9 cellular contexts compared by ENCODE assay signal in the genomic region with DNA sequence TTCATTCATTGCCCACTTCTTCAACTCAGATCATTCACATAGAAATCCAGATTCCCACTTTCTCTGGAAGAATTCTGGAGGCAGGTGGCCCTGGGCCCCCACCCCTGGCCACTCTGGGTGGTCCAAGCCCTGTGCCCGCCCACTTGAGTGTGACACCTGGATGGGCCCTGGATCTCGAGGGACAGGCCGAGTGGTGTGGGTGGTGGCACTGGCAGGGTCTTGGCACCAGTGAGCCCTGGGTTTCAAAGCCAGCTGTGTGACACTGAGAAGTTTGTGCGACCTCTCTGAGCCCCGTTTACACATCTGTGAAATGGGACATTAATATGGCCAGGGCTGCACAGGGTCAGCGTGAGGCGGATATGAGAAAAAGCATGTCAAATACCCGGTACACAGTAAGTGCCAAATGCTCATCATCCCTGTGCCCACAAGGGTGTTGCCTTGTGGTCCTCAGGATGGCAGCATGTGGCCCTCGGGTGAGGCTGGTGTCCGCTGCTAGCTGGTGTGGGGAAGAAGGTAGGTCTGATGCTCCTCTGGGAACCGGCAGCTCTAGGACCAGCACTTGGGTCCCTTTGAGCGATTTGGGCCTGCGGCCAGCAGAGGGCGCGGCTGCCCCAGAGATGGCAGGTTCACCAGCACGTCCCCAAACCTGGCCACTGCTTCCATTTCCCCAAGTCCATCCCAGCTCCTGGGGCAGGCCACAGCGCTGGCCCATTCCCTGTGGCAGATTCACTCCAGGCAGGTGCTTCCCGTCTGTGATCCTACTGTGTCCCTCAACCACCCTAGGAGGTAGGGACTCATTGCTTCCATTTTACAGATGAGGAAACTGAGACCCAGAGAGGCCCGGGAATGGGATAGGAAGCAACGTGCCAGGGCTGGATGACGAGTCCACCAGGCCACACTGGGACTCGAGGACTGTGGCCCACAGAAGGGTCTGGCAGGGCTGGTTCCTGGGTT. TPM values are rescaled to one million over a fixed set of nuclear protein-coding genes. Genes with fewer than 3 reads are reported as not detected.
DNase-seq lines count a peak whose midpoint lies in the region; ATAC-seq, FAIRE-seq and TF ChIP-seq lines count a peak whose summit lies in the region.
"Had no signal": no experiment of that assay in that cellular context is flagged by ENCODE, and none has a peak within 500 bp of the region (broad histone marks: within the 10 kb centered on the region; RNA-seq: fewer than 3 reads in every experiment).

No MANE protein-coding gene starts in this region.

- H3K9me3 ChIP-seq in RWPE2 (ENCODE audit: severe bottlenecking): no peaks in the 10 kb centered on the region
- no peaks in the 10 kb centered on the region for H3K9me3 ChIP-seq in testis

- no peak overlapping the region for H3K27ac ChIP-seq in RWPE2 (ENCODE audit: poor library complexity, severe bottlenecking)
- H3K27ac ChIP-seq in testis: no peak overlapping the region

- peak; percentile 90 for TF ChIP-seq RAD21 in Ishikawa (IDR thresholded peaks at IDR 0.05; ENCODE audit: low read depth)

- no peaks in the 10 kb centered on the region for H3K27me3 ChIP-seq in RWPE2 (ENCODE audit: insufficient read depth, poor library complexity, severe bottlenecking)
- H3K27me3 ChIP-seq in testis: no peaks in the 10 kb centered on the region

- TF ChIP-seq POLR2A in testis (IDR thresholded peaks at IDR 0.05): no peak

- ATAC-seq in RWPE2 (ENCODE audit: low read depth) (peak; percentile 22; the same call in 1 of the 3 replicates), omental fat pad (ENCODE audit: low FRiP score) (no peak), HG03095 (IDR thresholded peaks at IDR 0.05; ENCODE audit: unreplicated experiment) (no peak)

- no peak for TF ChIP-seq EP300 in Ishikawa (IDR thresholded peaks at IDR 0.05; ENCODE audit: borderline replicate concordance)

- intact Hi-C loops in testis (cut with DNase I; ENCODE audit: low total_unique reads): no loop called here

- 67 to 71% methylated on average over 17 to 22 of the region's 22 CpGs for WGBS in testis, 2 donors

- DNase-seq in GM10266 (ENCODE audit: extremely low spot score) (peak; percentile 84), RWPE2 (ENCODE audit: low spot score) (no peak), frontal cortex (ENCODE audit: low spot score in 2 of 2) (peak; percentile 60 to 81), omental fat pad (ENCODE audit: low spot score) (peak; percentile 32), testis (peak; percentile 85)
- DNase-seq in activated effector memory CD4-positive, alpha-beta T cell treated with Interleukin-2 at 50 U/mL for 16 hours: peak; percentile 46

- peak; percentile 98 for TF ChIP-seq CTCF in GM10266 (IDR thresholded peaks at IDR 0.05; ENCODE audit: control insufficient read depth, insufficient read depth, low read depth, missing control alignments)
- TF ChIP-seq CTCF in RWPE2 (IDR thresholded peaks at IDR 0.05; ENCODE audit: poor library complexity, severe bottlenecking): peak; percentile 88
- TF ChIP-seq CTCF in omental fat pad (IDR thresholded peaks at IDR 0.05): no peak
- peak in 2 of 3 experiments; percentile 57 to 58 for TF ChIP-seq CTCF in testis (IDR thresholded peaks at IDR 0.05)

- H3K36me3 ChIP-seq in RWPE2 (ENCODE audit: low read depth): peaks cover 12% of the 10 kb centered on the region
- no peaks in the 10 kb centered on the region for H3K36me3 ChIP-seq in testis (ENCODE audit: low read depth, missing control alignments)

- no peak overlapping the region for H3K4me3 ChIP-seq in RWPE2 (ENCODE audit: severe bottlenecking)
- H3K4me3 ChIP-seq in testis: no peak overlapping the region

- H3K4me1 ChIP-seq in RWPE2 (ENCODE audit: insufficient read depth, poor library complexity, severe bottlenecking): peaks cover 10% of the 10 kb centered on the region
- H3K4me1 ChIP-seq in testis: peaks cover 28% of the 10 kb centered on the region

- no peak for FAIRE-seq in frontal cortex (lab: Jason Lieb, UNC)

TF ChIP-seq in Ishikawa, 13 proteins besides CTCF, POLR2A, EP300 and RAD21:
- TF ChIP-seq TEAD4 (IDR thresholded peaks at IDR 0.05): no peak
- TF ChIP-seq, protein P1, sequence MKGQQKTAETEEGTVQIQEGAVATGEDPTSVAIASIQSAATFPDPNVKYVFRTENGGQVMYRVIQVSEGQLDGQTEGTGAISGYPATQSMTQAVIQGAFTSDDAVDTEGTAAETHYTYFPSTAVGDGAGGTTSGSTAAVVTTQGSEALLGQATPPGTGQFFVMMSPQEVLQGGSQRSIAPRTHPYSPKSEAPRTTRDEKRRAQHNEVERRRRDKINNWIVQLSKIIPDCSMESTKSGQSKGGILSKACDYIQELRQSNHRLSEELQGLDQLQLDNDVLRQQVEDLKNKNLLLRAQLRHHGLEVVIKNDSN (IDR thresholded peaks at IDR 0.05): no peak
- no peak for TF ChIP-seq EGR1 (IDR thresholded peaks at IDR 0.05)
- TF ChIP-seq TAF1 (IDR thresholded peaks at IDR 0.05; ENCODE audit: low read depth): no peak
- TF ChIP-seq CREB1 (IDR thresholded peaks at IDR 0.05; ENCODE audit: low read depth): no peak
- TF ChIP-seq YY1 (IDR thresholded peaks at IDR 0.05; ENCODE audit: low read depth): no peak
- TF ChIP-seq, protein P2, sequence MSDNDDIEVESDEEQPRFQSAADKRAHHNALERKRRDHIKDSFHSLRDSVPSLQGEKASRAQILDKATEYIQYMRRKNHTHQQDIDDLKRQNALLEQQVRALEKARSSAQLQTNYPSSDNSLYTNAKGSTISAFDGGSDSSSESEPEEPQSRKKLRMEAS (IDR thresholded peaks at IDR 0.05): no peak
- no peak for TF ChIP-seq CEBPB (IDR thresholded peaks at IDR 0.05)
- no peak for TF ChIP-seq REST (IDR thresholded peaks at IDR 0.05; ENCODE audit: low read depth)
- no peak for TF ChIP-seq FOXM1 (IDR thresholded peaks at IDR 0.05; ENCODE audit: borderline replicate concordance, low read depth)
- TF ChIP-seq TCF12 (IDR thresholded peaks at IDR 0.05; ENCODE audit: low read depth): no peak
- no peak for TF ChIP-seq NFIC (IDR thresholded peaks at IDR 0.05)
- no peak for TF ChIP-seq ZBTB7A (IDR thresholded peaks at IDR 0.05; ENCODE audit: low read depth)

RNA-seq across cellular contexts. Expression of gene OSGIN1, which starts 3.6 kb away (rescaled TPM):
- total RNA-seq in frontal cortex (not detected), omental fat pad (10 to 100 TPM in 3 of 4 donors, 1 to 10 TPM in 1; 5.9 to 15.7 (median 13.3) TPM), testis (10 to 100 TPM; 12.3 to 13.5 TPM)
- 18.5 TPM for polyA plus RNA-seq in testis (ENCODE audit: insufficient read depth, low read depth, low replicate concordance)

RNA-seq across cellular contexts. Expression of gene NECAB2, which starts 11.4 kb away (rescaled TPM):
- 6.9 TPM for total RNA-seq in frontal cortex
- under 1 TPM in 1 of 4 donors, not detected in 3; 0.65 TPM for total RNA-seq in omental fat pad
- 10 to 100 TPM in 1 of 2 donors, 1 to 10 TPM in 1; 9.5 to 13.9 TPM for total RNA-seq in testis
- 12.9 TPM for polyA plus RNA-seq in testis (ENCODE audit: insufficient read depth, low read depth, low replicate concordance)
- polyA plus RNA-seq: esophagus had no signal

RNA-seq across cellular contexts. Expression of gene MLYCD, which starts 57.7 kb away (rescaled TPM):
- total RNA-seq in frontal cortex (3.3 TPM), omental fat pad (10 to 100 TPM in 2 of 4 donors, 1 to 10 TPM in 2; 8.4 to 17.8 (median 10.6) TPM), testis (10 to 100 TPM; 15.1 to 22.1 TPM)
- polyA plus RNA-seq in testis (ENCODE audit: insufficient read depth, low read depth, low replicate concordance): 4.5 TPM

Comparison
In these comparisons a context has a peak if more than half of its experiments do, and no peak if none do; other contexts are left out.
1. CTCF ChIP-seq: peak in GM10266 (single experiment), RWPE2 (single experiment) and testis (2 of 3); none in omental fat pad (0 of 3).